In the genomic region with DNA sequence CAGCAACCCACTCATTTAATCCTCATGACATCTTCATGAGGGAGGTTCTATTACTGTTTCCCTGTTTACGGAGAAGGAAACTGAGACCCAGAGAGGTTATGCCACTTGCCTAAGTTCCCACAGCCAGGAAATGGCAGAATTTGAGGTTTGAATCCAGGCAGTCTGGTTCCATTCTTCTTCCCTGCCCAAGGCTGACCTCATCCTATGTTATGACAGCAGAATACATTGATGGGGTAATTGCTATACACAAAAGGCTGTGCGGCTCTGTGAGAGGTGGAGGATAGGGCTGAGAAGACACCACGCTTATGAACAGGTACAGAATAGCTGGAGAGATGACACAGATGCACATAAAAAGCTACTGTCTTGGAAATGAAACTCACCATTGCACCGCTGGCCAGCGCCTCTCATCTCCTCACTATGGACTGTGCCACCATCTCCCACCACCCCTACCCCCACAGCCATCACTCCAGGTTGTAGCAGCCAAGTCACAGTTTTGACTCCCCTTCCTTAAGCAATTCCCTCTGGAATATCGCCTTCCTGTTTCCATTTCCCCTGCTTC, we compare ENCODE assay signal across 30 cellular contexts. TPM values are rescaled to one million over a fixed set of nuclear protein-coding genes. Genes with fewer than 3 reads are reported as not detected.
"Had no signal": no experiment of that assay in that cellular context is flagged by ENCODE, and none has a peak within 500 bp of the region (broad histone marks: within the 10 kb centered on the region; RNA-seq: fewer than 3 reads in every experiment).

No MANE protein-coding gene starts in this region.

- H3K79me2 ChIP-seq: parathyroid adenoma had no signal

- ATAC-seq: activated naive CD8-positive, alpha-beta T cell treated with anti-CD3 and anti-CD28 coated beads, Interleukin-2, amount 50 U/mL, for 24 hours; activated T-cell treated with anti-CD3 and anti-CD28 coated beads, Interleukin-2, amount 50 U/mL, for 4 hours; foreskin keratinocyte; heart right ventricle; left lung; psoas muscle; stimulated activated naive B cell treated with anti-CD40 and anti-IgM and Interleukin-4, amounts not matched to agents 10 μg/mL and 1 μg/mL and 100 μg/mL, for 72 hours; T-helper 17 cell had no signal

- H3K27ac ChIP-seq: esophagus muscularis mucosa, foreskin keratinocyte, heart right ventricle, left lung, parathyroid adenoma, psoas muscle, sigmoid colon, testis, transverse colon had no signal

- H3K36me3 ChIP-seq: esophagus muscularis mucosa, heart right ventricle, left lung, sigmoid colon, transverse colon had no signal

- H3K9ac ChIP-seq: parathyroid adenoma had no signal

- H2AFZ ChIP-seq: parathyroid adenoma had no signal

- H3K4me3 ChIP-seq: esophagus muscularis mucosa, heart right ventricle, left lung, lung, psoas muscle, sigmoid colon, testis, transverse colon had no signal

- H3K9me3 ChIP-seq: esophagus muscularis mucosa, heart right ventricle, left lung, psoas muscle, sigmoid colon, testis, transverse colon had no signal

- DNase-seq: activated CD4-positive, alpha-beta memory T cell treated with anti-CD3 and anti-CD28 coated beads for 36 hours; activated CD4-positive, alpha-beta T cell treated with anti-CD3 and anti-CD28 coated beads, Interleukin-2, amount 10 ng/mL, durations not matched to agents 24 days and 14 days; activated CD4-positive, CD25-positive, alpha-beta regulatory T cell treated with anti-CD3 and anti-CD28 coated beads, Interleukin-2, amount 50 U/mL, for 72 hours; activated CD8-positive, alpha-beta memory T cell treated with anti-CD3 and anti-CD28 coated beads, Interleukin-2, amount 50 U/mL, for 48 hours; activated naive CD8-positive, alpha-beta T cell treated with anti-CD3 and anti-CD28 coated beads, Interleukin-2, amount 50 U/mL, for 24 hours; activated T-cell treated with anti-CD3 and anti-CD28 coated beads, Interleukin-2, amount 50 U/mL, for 4 hours; amygdala; central memory CD4-positive, alpha-beta T cell; foreskin keratinocyte; heart right ventricle; nucleus accumbens; psoas muscle; sigmoid colon; small intestine; stimulated activated CD4-positive, alpha-beta T cell treated with anti-CD3 and anti-CD28 coated beads, Interleukin-4, amount 100 ng/mL, for 4 hours; stimulated activated CD8-positive, alpha-beta memory T cell treated with anti-CD3 and anti-CD28 coated beads, Interleukin-4, amount 100 ng/mL, for 48 hours; stimulated activated naive B cell treated with anti-CD40 and anti-IgM and Interleukin-4, amounts not matched to agents 10 μg/mL and 1 μg/mL and 100 μg/mL, for 72 hours; T-helper 17 cell; T1000; testis; transverse colon had no signal

- H3K27me3 ChIP-seq: foreskin keratinocyte, testis, transverse colon had no signal

- H3K4me1 ChIP-seq: esophagus muscularis mucosa, foreskin keratinocyte, parathyroid adenoma, psoas muscle, sigmoid colon, transverse colon had no signal

RNA-seq across cellular contexts. Expression of a gene that starts 11.5 kb away (rescaled TPM):
- total RNA-seq: activated CD4-positive, alpha-beta T cell treated with anti-CD3 and anti-CD28 coated beads, Interleukin-2, amount 10 ng/mL, durations not matched to agents 24 days and 14 days; foreskin keratinocyte; glomerular endothelial cell; left lung; mesenteric fat pad; mucosa of gallbladder; neural crest cell; T-helper 17 cell; transverse colon had no signal
- polyA plus RNA-seq: foreskin keratinocyte, small intestine had no signal

RNA-seq across cellular contexts. Expression of a gene that starts 21.1 kb away (rescaled TPM):
- total RNA-seq: activated CD4-positive, alpha-beta memory T cell treated with anti-CD3 and anti-CD28 coated beads for 36 hours; esophagus muscularis mucosa; foreskin keratinocyte; mesenteric fat pad; testis; transverse colon; urinary bladder had no signal
- polyA plus RNA-seq: foreskin keratinocyte, psoas muscle had no signal

RNA-seq across cellular contexts. Expression of a gene that starts 25.6 kb away (rescaled TPM):
- total RNA-seq: foreskin keratinocyte, neural crest cell had no signal
- polyA plus RNA-seq: foreskin keratinocyte had no signal

RNA-seq across cellular contexts. Expression of a gene that starts 44.3 kb away (rescaled TPM):
- total RNA-seq: activated T-cell treated with anti-CD3 and anti-CD28 coated beads, Interleukin-2, amount 50 U/mL, for 4 hours; esophagus muscularis mucosa; foreskin keratinocyte; glomerular endothelial cell; heart right ventricle; left lung; mesenteric fat pad; mucosa of gallbladder; neural crest cell; psoas muscle; sigmoid colon; urinary bladder had no signal
- polyA plus RNA-seq: foreskin keratinocyte, heart right ventricle, psoas muscle, urinary bladder had no signal
